In genomic region chr6:137086031-137086430, GRCh38 we compare ENCODE assay signal across 26 cellular contexts. TPM values are rescaled to one million over a fixed set of nuclear protein-coding genes. Genes with fewer than 3 reads are reported as not detected.
DNase-seq lines count a peak whose midpoint lies in the region; ATAC-seq, FAIRE-seq and TF ChIP-seq lines count a peak whose summit lies in the region.
"Had no signal": no experiment of that assay in that cellular context is flagged by ENCODE, and none has a peak within 500 bp of the region (broad histone marks: within the 10 kb centered on the region; RNA-seq: fewer than 3 reads in every experiment).

No MANE protein-coding gene starts in this region.

- peak; percentile 52 for FAIRE-seq in GM12891 (lab: Jason Lieb, UNC)
- FAIRE-seq: HepG2, K562 had no signal

- H4K20me1 ChIP-seq in OCI-LY3 (ENCODE audit: insufficient read depth, low read length), result no peaks in the 10 kb centered on the region
- H4K20me1 ChIP-seq: BLaER1 had no signal

- H3K4me2 ChIP-seq in OCI-LY3 (ENCODE audit: low read length), result peak overlapping the region; percentile 55
- H3K4me2 ChIP-seq: BLaER1, SK-N-SH had no signal

- intact Hi-C loops in left colon (cut with DNase I, micrococcal nuclease), result no loop called here
- intact Hi-C loops in sciatic nerve (cut with DNase I), result no loop called here
- intact Hi-C loops in adrenal gland (cut with DNase I), result no loop called here

- no peak for TF ChIP-seq POLR2A in GM12891 (IDR thresholded peaks at IDR 0.05; ENCODE audit: low read depth, low read length)
- no peak for TF ChIP-seq POLR2A in adrenal gland (IDR thresholded peaks at IDR 0.05)

- peak; percentile 51 for ATAC-seq in left colon
- ATAC-seq in sciatic nerve, result no peak
- ATAC-seq: HepG2, K562, Panc1 had no signal

- peak overlapping the region; percentile 16; the same call in 1 of the 2 replicates for H3K4me3 ChIP-seq in OCI-LY3 (ENCODE audit: low read length)
- no peak overlapping the region for H3K4me3 ChIP-seq in adrenal gland
- H3K4me3 ChIP-seq: BLaER1, K562, MG63 had no signal

- DNase-seq in DMS 273 (lab: John Stamatoyannopoulos, UW; ENCODE audit: unreplicated experiment), result peak; percentile 39
- no peak for DNase-seq in DMS 273 treated with DMSO at 0.1 percent for 48 hours (lab: John Stamatoyannopoulos, UW)
- no peak for DNase-seq in GM12891 (ENCODE audit: insufficient read length, low spot score)
- no peak for DNase-seq in left colon
- DNase-seq in sciatic nerve (ENCODE audit: low spot score), result no peak
- DNase-seq in GM13976 (ENCODE audit: low spot score), result no peak
- no peak for DNase-seq in adrenal gland
- DNase-seq: ACHN; Caco-2; CD4-positive, alpha-beta T cell; DMS79; H9; HFFc6; MG63; NCI-H1417 treated with DMSO at 0.1 percent for 48 hours; NCI-H187 treated with DMSO at 0.1 percent for 48 hours; NCI-H774; NK-92 treated with Interleukin-12 subunit alpha and Interleukin-12 subunit beta, amount 100 ng/mL, for 24 hours; SIG-M5; SK-N-SH had no signal

- peak overlapping the region; percentile 73 for H3K9ac ChIP-seq in OCI-LY3 (ENCODE audit: low read length)
- H3K9ac ChIP-seq: BLaER1, SK-N-SH had no signal

- TF ChIP-seq CTCF in OCI-LY3 (IDR thresholded peaks at IDR 0.05; ENCODE audit: low read depth, low read length) (no peak), GM13976 (IDR thresholded peaks at IDR 0.05; ENCODE audit: borderline replicate concordance, control extremely low read depth, extremely low read depth, insufficient read depth, missing control alignments) (no peak), adrenal gland (IDR thresholded peaks at IDR 0.05) (no peak)

- WGBS in adrenal gland, 4 donors, result 74 to 98% (median 89%) methylated on average over 1 of the region's 1 CpG

- H3K27me3 ChIP-seq in OCI-LY3 (ENCODE audit: low read depth, low read length) (no peaks in the 10 kb centered on the region), adrenal gland (no peaks in the 10 kb centered on the region)
- H3K27me3 ChIP-seq: BLaER1, MG63 had no signal

- no peaks in the 10 kb centered on the region for H3K9me3 ChIP-seq in OCI-LY3 (ENCODE audit: insufficient read depth, low read length)
- no peaks in the 10 kb centered on the region for H3K9me3 ChIP-seq in adrenal gland (replicated peaks in 1 of 3)
- H3K9me3 ChIP-seq: BLaER1, Caco-2, MG63, SK-N-SH had no signal

- in situ Hi-C loops in GM13976 (cut with MboI; ENCODE audit: low sequenced_read_pairs, unreplicated experiment), result loop anchor here (10.0 kb wide), 1 partner anchor 559 kb away; no protein-coding TSS in a partner anchor

- H3K4me1 ChIP-seq in OCI-LY3 (ENCODE audit: low read length) (peaks cover 82% of the 10 kb centered on the region), adrenal gland (replicated peaks in 1 of 2) (no peaks in the 10 kb centered on the region)
- H3K4me1 ChIP-seq: BLaER1, Caco-2 had no signal

- no peaks in the 10 kb centered on the region for H3K79me2 ChIP-seq in OCI-LY3 (ENCODE audit: low read length)

- H3K36me3 ChIP-seq in OCI-LY3 (replicated peaks; ENCODE audit: low read depth, low read length), result no peaks in the 10 kb centered on the region
- H3K36me3 ChIP-seq in adrenal gland (replicated peaks in 1 of 2), result no peaks in the 10 kb centered on the region
- H3K36me3 ChIP-seq: BLaER1, MG63 had no signal

- H2AFZ ChIP-seq in OCI-LY3 (ENCODE audit: low read depth, low read length), result no peak overlapping the region

- peak overlapping the region; percentile 96 for H3K27ac ChIP-seq in OCI-LY3 (ENCODE audit: low read length)
- no peak overlapping the region for H3K27ac ChIP-seq in adrenal gland
- H3K27ac ChIP-seq: 22Rv1, BLaER1 had no signal

TF ChIP-seq in GM12891, 5 proteins besides CTCF, POLR2A, EP300 and RAD21:
- TF ChIP-seq POLR2AphosphoS5 (IDR thresholded peaks at IDR 0.05; ENCODE audit: low read depth, low read length), result no peak
- TF ChIP-seq PAX5 (IDR thresholded peaks at IDR 0.05; ENCODE audit: insufficient read depth, low read length, severe bottlenecking), result no peak
- no peak for TF ChIP-seq POU2F2 (IDR thresholded peaks at IDR 0.05; ENCODE audit: low read depth, low read length)
- no peak for TF ChIP-seq TAF1 (IDR thresholded peaks at IDR 0.05; ENCODE audit: low read depth, low read length)

RNA-seq across cellular contexts. Expression of gene IL20RA, which starts 41.3 kb away (rescaled TPM):
- polyA plus RNA-seq in GM12891 (2012; ENCODE audit: low read depth, missing spikeins), result 0.03 TPM
- 10 to 100 TPM; 11.8 to 13.4 TPM for total RNA-seq in left colon
- total RNA-seq in sciatic nerve, result 3.3 TPM
- total RNA-seq in adrenal gland, result 10 to 100 TPM in 7 of 8 donors, 1 to 10 TPM in 1; 8.8 to 23.5 (median 17.9) TPM
- polyA plus RNA-seq in adrenal gland, result 1 to 10 TPM; 6.6 to 8.2 (median 8.1) TPM
- total RNA-seq: CD4-positive, alpha-beta T cell; HepG2; HFFc6; K562 had no signal
- polyA plus RNA-seq: HepG2, K562 had no signal
